In the genomic region with DNA sequence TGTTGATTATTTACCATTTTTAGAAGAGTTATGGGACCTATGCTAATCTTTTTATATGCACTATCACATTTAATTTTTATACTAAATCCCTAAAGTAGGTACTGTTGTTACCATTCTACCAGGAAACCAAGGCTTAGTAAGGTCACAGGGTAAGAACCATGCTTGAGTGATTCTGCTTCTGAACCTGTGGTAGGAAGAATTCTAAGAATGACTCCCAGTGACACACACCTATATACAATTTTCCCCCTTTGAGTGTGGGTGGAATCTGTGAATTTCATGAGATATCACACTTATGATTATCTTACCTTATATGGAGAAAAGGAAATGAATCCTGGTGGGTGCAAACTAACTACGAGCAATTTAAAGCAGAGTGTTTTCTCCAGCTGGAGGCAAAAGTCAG, we compare ENCODE assay signal across 17 cellular contexts.
DNase-seq lines count a peak whose midpoint lies in the region; ATAC-seq and TF ChIP-seq lines count a peak whose summit lies in the region.
"Had no signal": no experiment of that assay in that cellular context is flagged by ENCODE, and none has a peak within 500 bp of the region (broad histone marks: within the 10 kb centered on the region; RNA-seq: fewer than 3 reads in every experiment).

No MANE protein-coding gene starts in this region.

- no peak overlapping the region for H3K18ac ChIP-seq in mesendoderm (ENCODE audit: low read length)

- no peak overlapping the region for H2BK5ac ChIP-seq in mesendoderm (ENCODE audit: low read length)

- H3K4me3 ChIP-seq in mesendoderm (ENCODE audit: low read length): no peak overlapping the region
- no peak overlapping the region for H3K4me3 ChIP-seq in H7 (ENCODE audit: insufficient read depth, low read depth, low read length)
- H3K4me3 ChIP-seq: PC-9 had no signal

- no peak overlapping the region for H3K27ac ChIP-seq in mesendoderm (ENCODE audit: low read depth, low read length)
- H3K27ac ChIP-seq: KMS-11, PC-9 had no signal

- H3K4me2 ChIP-seq in mesendoderm (ENCODE audit: low read length): no peak overlapping the region
- H3K4me2 ChIP-seq: KMS-11, PC-9 had no signal

- no peak overlapping the region for H3K4me3 Mint-ChIP-seq in HFFc6
- H3K4me3 Mint-ChIP-seq: CD4-positive, CD25-positive, alpha-beta regulatory T cell; T-cell had no signal

- H3K27me3 ChIP-seq in mesendoderm (ENCODE audit: insufficient read depth, low read length, poor library complexity) (no peaks in the 10 kb centered on the region), H7 (ENCODE audit: control insufficient read depth, insufficient read depth, low read length) (no peaks in the 10 kb centered on the region)

- no peak overlapping the region for H4K8ac ChIP-seq in mesendoderm (ENCODE audit: low read depth, low read length)

- H3K36me3 ChIP-seq in mesendoderm (ENCODE audit: control insufficient read depth, insufficient read depth, low read length) (no peaks in the 10 kb centered on the region), H7 (replicated peaks; ENCODE audit: control insufficient read depth, insufficient read depth, low read length) (no peaks in the 10 kb centered on the region)

- H3K4ac ChIP-seq in mesendoderm (ENCODE audit: low read depth, low read length): no peak overlapping the region

- H4K5ac ChIP-seq in mesendoderm (ENCODE audit: low read length): no peak overlapping the region

- H3K56ac ChIP-seq in mesendoderm (ENCODE audit: low read length): no peak overlapping the region

- H3K79me1 ChIP-seq in mesendoderm (ENCODE audit: low read length): no peaks in the 10 kb centered on the region

- TF ChIP-seq CTCF in HFFc6 (IDR thresholded peaks at IDR 0.05): no peak

- peak overlapping the region; percentile 23 for H2BK120ac ChIP-seq in mesendoderm (ENCODE audit: low read depth, low read length)

- no peaks in the 10 kb centered on the region for H3K36me3 Mint-ChIP-seq in HFFc6 (ENCODE audit: low read depth)
- H3K36me3 Mint-ChIP-seq: CD4-positive, CD25-positive, alpha-beta regulatory T cell; T-cell had no signal

- H3K23ac ChIP-seq in mesendoderm (ENCODE audit: low read length): no peak overlapping the region

- H3K4me1 Mint-ChIP-seq in HFFc6 (ENCODE audit: low read depth): peaks cover 23% of the 10 kb centered on the region
- H3K4me1 Mint-ChIP-seq: CD4-positive, CD25-positive, alpha-beta regulatory T cell; T-cell had no signal

- peak overlapping the region; percentile 44; the same call in 1 of the 2 replicates for H3K27ac Mint-ChIP-seq in HFFc6
- H3K27ac Mint-ChIP-seq: CD4-positive, CD25-positive, alpha-beta regulatory T cell; T-cell had no signal

- no peak overlapping the region for H2AK5ac ChIP-seq in mesendoderm (ENCODE audit: low read length)

- no CpG with 5 or more reads among the region's 1 CpG for WGBS in mesendoderm (ENCODE audit: extremely low coverage, insufficient coverage, low lambda C conversion rate)

- no peaks in the 10 kb centered on the region for H3K79me2 ChIP-seq in mesendoderm (ENCODE audit: control insufficient read depth, insufficient read depth, low read length)

- peak; percentile 43 for ATAC-seq in GM18858 (IDR thresholded peaks at IDR 0.05; ENCODE audit: unreplicated experiment)
- peak; percentile 68 for ATAC-seq in HG03565 (IDR thresholded peaks at IDR 0.05; ENCODE audit: unreplicated experiment)
- ATAC-seq: T-cell had no signal

- H3K27me3 Mint-ChIP-seq in HFFc6 (ENCODE audit: insufficient read depth): no peaks in the 10 kb centered on the region
- H3K27me3 Mint-ChIP-seq: CD4-positive, CD25-positive, alpha-beta regulatory T cell; T-cell had no signal

- no peak overlapping the region for H3K9ac ChIP-seq in mesendoderm (ENCODE audit: low read length)
- H3K9ac ChIP-seq: KMS-11 had no signal

- H3K4me1 ChIP-seq in mesendoderm (ENCODE audit: control insufficient read depth, low read depth, low read length): no peaks in the 10 kb centered on the region

- peak overlapping the region; percentile 78 for H2BK15ac ChIP-seq in mesendoderm (replicated peaks; ENCODE audit: low read depth)

- no peak for DNase-seq in HFFc6
- peak; percentile 20 for DNase-seq in mesendoderm
- DNase-seq in H7: no peak
- DNase-seq in NCI-H1417 treated with DMSO at 0.1 percent for 48 hours (lab: John Stamatoyannopoulos, UW): no peak
- no peak for DNase-seq in GM19238 (ENCODE audit: insufficient read length, low spot score)
- DNase-seq: CD4-positive, CD25-positive, alpha-beta regulatory T cell; DMS79; GOT3; NCI-H1092; NCI-H187; NCI-H446 treated with DMSO at 0.1 percent for 48 hours; NCI-H774; PC-9; T-cell had no signal

- H3K9me3 Mint-ChIP-seq in HFFc6: no peaks in the 10 kb centered on the region
